ENCODE assay signal across 13 cellular contexts in the genomic region with DNA sequence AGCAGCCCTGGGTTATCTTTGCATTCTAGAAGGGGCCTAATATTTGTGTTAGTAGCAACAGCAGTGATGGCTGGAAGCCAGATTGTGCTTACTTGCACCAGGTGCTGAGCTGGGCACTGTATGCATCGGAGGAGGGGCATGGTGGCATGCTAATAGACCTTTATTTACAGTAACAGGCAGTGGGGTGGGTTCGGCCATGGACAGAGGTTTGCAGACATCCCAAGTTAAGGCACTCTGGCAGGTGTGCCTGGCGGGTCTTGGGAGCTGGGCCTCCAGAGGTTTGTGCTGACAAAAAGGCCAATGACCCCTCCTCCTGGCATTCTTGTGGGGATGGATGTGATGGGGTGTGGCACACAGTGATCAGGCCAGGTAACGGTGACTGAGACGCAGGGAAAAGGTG. TPM values are rescaled to one million over a fixed set of nuclear protein-coding genes. Genes with fewer than 3 reads are reported as not detected.
DNase-seq lines count a peak whose midpoint lies in the region; ATAC-seq and TF ChIP-seq lines count a peak whose summit lies in the region.
"Had no signal": no experiment of that assay in that cellular context is flagged by ENCODE, and none has a peak within 500 bp of the region (broad histone marks: within the 10 kb centered on the region; RNA-seq: fewer than 3 reads in every experiment).

No MANE protein-coding gene starts in this region.

- H3K9me3 ChIP-seq in left lung = no peaks in the 10 kb centered on the region
- H3K9me3 ChIP-seq in upper lobe of left lung = no peaks in the 10 kb centered on the region

- TF ChIP-seq POLR2A in upper lobe of left lung (IDR thresholded peaks at IDR 0.05) = no peak

- TF ChIP-seq EP300 in upper lobe of left lung (IDR thresholded peaks at IDR 0.05) = no peak

- TF ChIP-seq CTCF in left lung (IDR thresholded peaks at IDR 0.05) (no peak), upper lobe of left lung (IDR thresholded peaks at IDR 0.05) (no peak)

- peak; percentile 57 for DNase-seq in activated effector memory CD4-positive, alpha-beta T cell treated with anti-CD3 and anti-CD28 coated beads, Interleukin-2, amount 50 U/mL, for 16 hours
- DNase-seq in activated effector memory CD4-positive, alpha-beta T cell treated with Interleukin-2 at 50 U/mL for 16 hours = no peak
- DNase-seq in NCI-H748 (lab: John Stamatoyannopoulos, UW; ENCODE audit: unreplicated experiment) = peak; percentile 98
- no peak for DNase-seq in left lung
- DNase-seq in upper lobe of left lung = no peak
- DNase-seq in AG20443 (ENCODE audit: low spot score) = no peak
- no peak for DNase-seq in NCI-H2107 treated with DMSO at 0.1 percent for 48 hours (lab: John Stamatoyannopoulos, UW; ENCODE audit: unreplicated experiment)
- DNase-seq in cerebellar cortex (ENCODE audit: low spot score) = no peak
- DNase-seq: Calu3; effector memory CD8-positive, alpha-beta T cell; NCI-H446; stimulated activated CD4-positive, alpha-beta T cell treated with anti-CD3 and anti-CD28 coated beads, Interleukin-1b, Interleukin-23, amount 100 ng/mL, for 48 hours had no signal

- WGBS in upper lobe of left lung, 2 donors = 60 to 80% methylated on average over 4 to 5 of the region's 5 CpGs

- no peaks in the 10 kb centered on the region for H3K36me3 ChIP-seq in left lung
- H3K36me3 ChIP-seq in upper lobe of left lung = no peaks in the 10 kb centered on the region

- ATAC-seq in left lung = no peak
- no peak for ATAC-seq in upper lobe of left lung (ENCODE audit: low FRiP score in 2 of 2)
- ATAC-seq: effector memory CD8-positive, alpha-beta T cell had no signal

- H3K27ac ChIP-seq in left lung = peak overlapping the region; percentile 13 to 91
- peak overlapping the region; percentile 75 to 85 (median 79) for H3K27ac ChIP-seq in upper lobe of left lung

- H3K4me1 ChIP-seq in left lung (peaks cover 5 to 84% of the 10 kb centered on the region in 2 donors), upper lobe of left lung (peaks cover 38 to 69% (median 50%) of the 10 kb centered on the region in 4 donors)

- H3K4me3 ChIP-seq in left lung (no peak overlapping the region), upper lobe of left lung (no peak overlapping the region)

- no peaks in the 10 kb centered on the region for H3K27me3 ChIP-seq in left lung
- no peaks in the 10 kb centered on the region for H3K27me3 ChIP-seq in upper lobe of left lung

- intact Hi-C loops in left lung (cut with DNase I) = no loop called here

RNA-seq across cellular contexts. Expression of gene CD93, which starts 39.0 kb away (rescaled TPM):
- total RNA-seq in left lung = 100 to 1,000 TPM in 1 of 2 donors, 10 to 100 TPM in 1; 71.2 to 108 TPM
- total RNA-seq in upper lobe of left lung = 100 to 1,000 TPM in 1 of 6 donors, 10 to 100 TPM in 5; 25.1 to 160 (median 68.8) TPM
- total RNA-seq: Calu3, HT-29 had no signal

Comparison
In these comparisons a context has a peak if more than half of its experiments do, and no peak if none do; other contexts are left out.
1. DNase-seq: peak in activated effector memory CD4-positive, alpha-beta T cell treated with anti-CD3 and anti-CD28 coated beads, Interleukin-2, amount 50 U/mL, for 16 hours (single experiment) and NCI-H748 (single experiment); none in activated effector memory CD4-positive, alpha-beta T cell treated with Interleukin-2 at 50 U/mL for 16 hours (single experiment), left lung (0 of 2), upper lobe of left lung (0 of 2), AG20443 (single experiment), NCI-H2107 treated with DMSO at 0.1 percent for 48 hours (single experiment) and cerebellar cortex (single experiment).